Comparison of ENCODE assay signal across 8 cellular contexts in the genomic region with DNA sequence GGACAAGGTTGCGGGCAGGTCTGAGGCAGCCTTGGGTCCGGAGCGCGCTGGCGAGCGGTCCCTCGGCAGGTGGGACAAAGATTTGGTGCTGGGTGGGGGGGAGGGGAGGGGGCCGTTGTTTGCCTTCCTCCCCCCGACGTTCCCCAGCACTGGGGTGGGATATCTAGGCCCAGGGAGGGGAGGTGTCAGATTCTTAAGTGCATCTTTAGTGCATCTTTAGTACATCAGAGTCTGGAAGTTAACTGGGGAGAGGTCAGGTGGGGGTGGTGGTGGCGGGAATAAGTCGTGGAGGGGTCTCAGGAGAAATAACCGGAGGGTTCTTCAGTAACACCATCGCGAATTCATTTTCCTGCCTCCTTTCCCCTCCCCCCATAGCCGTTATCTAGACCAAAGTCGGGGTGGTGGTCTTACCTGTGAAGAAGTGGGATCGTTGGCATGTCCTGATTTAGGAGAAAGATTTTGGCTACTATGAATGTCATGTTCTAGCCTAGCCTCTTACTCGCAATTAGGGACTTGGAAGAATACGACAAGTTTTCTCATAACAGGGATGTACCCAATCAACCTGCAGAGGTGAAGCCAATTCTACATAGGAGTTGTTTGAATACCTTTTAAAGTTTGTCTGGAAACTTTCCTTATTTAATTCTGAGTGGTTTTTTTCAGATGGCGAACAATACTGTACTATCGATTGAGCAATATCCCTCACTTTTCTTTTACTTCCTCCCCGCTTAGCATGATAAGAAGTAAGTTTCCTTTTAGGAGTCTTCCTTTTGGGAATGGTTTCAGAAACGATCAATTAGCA. TPM values are rescaled to one million over a fixed set of nuclear protein-coding genes. Genes with fewer than 3 reads are reported as not detected.
DNase-seq lines count a peak whose midpoint lies in the region; ATAC-seq, FAIRE-seq and TF ChIP-seq lines count a peak whose summit lies in the region.

No MANE protein-coding gene starts in this region.

- H3K4me2 ChIP-seq in BLaER1, result peak overlapping the region; percentile 78

- H3K27ac ChIP-seq in BLaER1, result peak overlapping the region; percentile 96

- TF ChIP-seq CTCF in activated CD8-positive, alpha-beta T cell treated with anti-CD3 and anti-CD28 coated beads for 36 hours (IDR thresholded peaks at IDR 0.05), result no peak
- TF ChIP-seq CTCF in omental fat pad (IDR thresholded peaks at IDR 0.05), result no peak

- no peak for ATAC-seq in activated CD8-positive, alpha-beta T cell treated with anti-CD3 and anti-CD28 coated beads for 36 hours
- no peak for ATAC-seq in stimulated activated memory B cell treated with anti-CD40 and anti-IgM and Interleukin-4, amounts not matched to agents 10 μg/mL and 1 μg/mL and 100 μg/mL, for 72 hours
- no peak for ATAC-seq in omental fat pad (ENCODE audit: low FRiP score)

- POLR2A ChIA-PET in activated CD8-positive, alpha-beta T cell treated with anti-CD3 and anti-CD28 coated beads for 36 hours (lab: Charles Lee), result interaction anchor here (1.2 to 1.3 kb wide), 2 partner anchors 18 to 79 kb away, joined by 3 to 5 read pairs; no protein-coding TSS in a partner anchor

- DNase-seq in HCEC 1CT (peak; percentile 29), omental fat pad (ENCODE audit: low spot score) (no peak), dedifferentiated amniotic fluid mesenchymal stem cell (ENCODE audit: extremely low spot score) (no peak), frontal cortex (ENCODE audit: low spot score in 2 of 2) (no peak)
- DNase-seq in activated CD8-positive, alpha-beta T cell treated with anti-CD3 and anti-CD28 coated beads for 36 hours, result peak; percentile 28

- H3K4me1 Mint-ChIP-seq in activated CD8-positive, alpha-beta T cell treated with anti-CD3 and anti-CD28 coated beads for 36 hours (ENCODE audit: low read depth), result peaks cover 43% of the 10 kb centered on the region
- peaks cover 30% of the 10 kb centered on the region for H3K4me1 Mint-ChIP-seq in stimulated activated memory B cell treated with anti-CD40 and anti-IgM and Interleukin-4, amounts not matched to agents 10 μg/mL and 1 μg/mL and 100 μg/mL, for 72 hours

- H3K4me3 Mint-ChIP-seq in activated CD8-positive, alpha-beta T cell treated with anti-CD3 and anti-CD28 coated beads for 36 hours, result peak overlapping the region; percentile 83
- peak overlapping the region; percentile 80 for H3K4me3 Mint-ChIP-seq in stimulated activated memory B cell treated with anti-CD40 and anti-IgM and Interleukin-4, amounts not matched to agents 10 μg/mL and 1 μg/mL and 100 μg/mL, for 72 hours

- H3K9me3 ChIP-seq in BLaER1, result peaks cover 7% of the 10 kb centered on the region; the same call in 1 of the 2 replicates

- CTCF ChIA-PET in activated CD8-positive, alpha-beta T cell treated with anti-CD3 and anti-CD28 coated beads for 36 hours (lab: Charles Lee), result interaction anchor here (1.0 to 1.2 kb wide), 2 partner anchors 10 kb away, joined by 3 to 4 read pairs; no protein-coding TSS in a partner anchor

- H3K27me3 ChIP-seq in BLaER1, result no peaks in the 10 kb centered on the region

- peaks cover 20% of the 10 kb centered on the region for H3K36me3 ChIP-seq in BLaER1

- peaks cover 13% of the 10 kb centered on the region for H3K36me3 Mint-ChIP-seq in activated CD8-positive, alpha-beta T cell treated with anti-CD3 and anti-CD28 coated beads for 36 hours (ENCODE audit: low read depth)
- H3K36me3 Mint-ChIP-seq in stimulated activated memory B cell treated with anti-CD40 and anti-IgM and Interleukin-4, amounts not matched to agents 10 μg/mL and 1 μg/mL and 100 μg/mL, for 72 hours, result no peaks in the 10 kb centered on the region

- H3K27ac Mint-ChIP-seq in activated CD8-positive, alpha-beta T cell treated with anti-CD3 and anti-CD28 coated beads for 36 hours, result peak overlapping the region; percentile 82
- peak overlapping the region; percentile 82 for H3K27ac Mint-ChIP-seq in stimulated activated memory B cell treated with anti-CD40 and anti-IgM and Interleukin-4, amounts not matched to agents 10 μg/mL and 1 μg/mL and 100 μg/mL, for 72 hours

- peaks cover 44% of the 10 kb centered on the region for H4K20me1 ChIP-seq in BLaER1

- peak overlapping the region; percentile 96 for H3K9ac ChIP-seq in BLaER1

- intact Hi-C loops in activated CD8-positive, alpha-beta T cell treated with anti-CD3 and anti-CD28 coated beads for 36 hours (cut with micrococcal nuclease), result loop anchor here (10.0 kb wide), 1 partner anchor 65 kb away; no protein-coding TSS in a partner anchor

- H3K4me1 ChIP-seq in BLaER1, result peaks cover 27% of the 10 kb centered on the region

- H3K27me3 Mint-ChIP-seq in activated CD8-positive, alpha-beta T cell treated with anti-CD3 and anti-CD28 coated beads for 36 hours, result no peaks in the 10 kb centered on the region
- H3K27me3 Mint-ChIP-seq in stimulated activated memory B cell treated with anti-CD40 and anti-IgM and Interleukin-4, amounts not matched to agents 10 μg/mL and 1 μg/mL and 100 μg/mL, for 72 hours, result no peaks in the 10 kb centered on the region

- no peaks in the 10 kb centered on the region for H3K9me3 Mint-ChIP-seq in activated CD8-positive, alpha-beta T cell treated with anti-CD3 and anti-CD28 coated beads for 36 hours
- H3K9me3 Mint-ChIP-seq in stimulated activated memory B cell treated with anti-CD40 and anti-IgM and Interleukin-4, amounts not matched to agents 10 μg/mL and 1 μg/mL and 100 μg/mL, for 72 hours, result no peaks in the 10 kb centered on the region

- H3K4me3 ChIP-seq in BLaER1, result peak overlapping the region; percentile 89
- peak overlapping the region; percentile 67 for H3K4me3 ChIP-seq in iPS-11a (ENCODE audit: low read depth, low read length)

- FAIRE-seq in frontal cortex (lab: Jason Lieb, UNC), result no peak

RNA-seq across cellular contexts. Expression of a gene that starts 0.9 kb away (rescaled TPM):
- 10 to 100 TPM; 26.0 to 31.6 TPM for total RNA-seq in activated CD8-positive, alpha-beta T cell treated with anti-CD3 and anti-CD28 coated beads for 36 hours
- total RNA-seq in omental fat pad (10 to 100 TPM; 31.7 to 38.3 (median 33.9) TPM), frontal cortex (116 TPM)

Comparison
In these comparisons a context has a peak if more than half of its experiments do, and no peak if none do; other contexts are left out.
1. DNase-seq: peak in HCEC 1CT (single experiment) and activated CD8-positive, alpha-beta T cell treated with anti-CD3 and anti-CD28 coated beads for 36 hours (single experiment); none in omental fat pad (single experiment), dedifferentiated amniotic fluid mesenchymal stem cell (single experiment) and frontal cortex (0 of 2).